In genomic region chr2:94874277-94874997, GRCh38 we compare ENCODE assay signal across 8 cellular contexts. TPM values are rescaled to one million over a fixed set of nuclear protein-coding genes. Genes with fewer than 3 reads are reported as not detected.
DNase-seq lines count a peak whose midpoint lies in the region; ATAC-seq and TF ChIP-seq lines count a peak whose summit lies in the region.

No MANE protein-coding gene starts in this region.

- H3K27ac ChIP-seq in MM.1S (ENCODE audit: low read length) (no peak overlapping the region), mesendoderm (ENCODE audit: low read depth, low read length) (no peak overlapping the region), tibial nerve (no peak overlapping the region)

- TF ChIP-seq EP300 in tibial nerve (IDR thresholded peaks at IDR 0.05) = no peak

- no peak overlapping the region for H4K5ac ChIP-seq in mesendoderm (ENCODE audit: low read length)

- H3K4me2 ChIP-seq in MM.1S (ENCODE audit: low read depth, low read length) = peak overlapping the region; percentile 30; the same call in 1 of the 2 replicates
- no peak overlapping the region for H3K4me2 ChIP-seq in mesendoderm (ENCODE audit: low read length)

- no peaks in the 10 kb centered on the region for H3F3A ChIP-seq in MM.1S (ENCODE audit: insufficient read depth, low read length)

- intact Hi-C loops in activated B cell treated with CpG ODN at 0.5 μM for 24 hours (cut with micrococcal nuclease) = no loop called here

- TF ChIP-seq CTCF in HFFc6 (IDR thresholded peaks at IDR 0.05) (peak; percentile 86), MM.1S (IDR thresholded peaks at IDR 0.05; ENCODE audit: low read length) (peak; percentile 98), activated B cell treated with CpG ODN at 0.5 μM for 24 hours (IDR thresholded peaks at IDR 0.05) (no peak), tibial nerve (IDR thresholded peaks at IDR 0.05) (peak; percentile 27 to 60 (median 51))

- no peak for TF ChIP-seq POLR2A in tibial nerve (IDR thresholded peaks at IDR 0.05)

- CTCF ChIA-PET in activated B cell treated with CpG ODN at 0.5 μM for 24 hours (lab: Charles Lee) = no interaction called here

- H3K4me1 Mint-ChIP-seq in HFFc6 (ENCODE audit: low read depth) (no peaks in the 10 kb centered on the region), activated B cell treated with CpG ODN at 0.5 μM for 24 hours (no peaks in the 10 kb centered on the region)

- peak; percentile 65 for ATAC-seq in activated B cell treated with CpG ODN at 0.5 μM for 24 hours (ENCODE audit: low read depth)

- no peak overlapping the region for H3K23ac ChIP-seq in mesendoderm (ENCODE audit: low read length)

- peaks cover 5% of the 10 kb centered on the region; the same call in 1 of the 2 replicates for H3K27me3 Mint-ChIP-seq in HFFc6 (ENCODE audit: insufficient read depth)
- H3K27me3 Mint-ChIP-seq in activated B cell treated with CpG ODN at 0.5 μM for 24 hours = peaks cover 3% of the 10 kb centered on the region

- H3K9me3 Mint-ChIP-seq in HFFc6 = no peaks in the 10 kb centered on the region
- no peaks in the 10 kb centered on the region for H3K9me3 Mint-ChIP-seq in activated B cell treated with CpG ODN at 0.5 μM for 24 hours

- peak; percentile 23 to 47 for DNase-seq in SHP77 (lab: John Stamatoyannopoulos, UW)
- DNase-seq in SHP77 treated with DMSO at 0.1 percent for 48 hours (lab: John Stamatoyannopoulos, UW) = no peak
- DNase-seq in HFFc6 = no peak
- peak; percentile 56 for DNase-seq in MM.1S
- no peak for DNase-seq in activated B cell treated with CpG ODN at 0.5 μM for 24 hours
- DNase-seq in cerebellar cortex (ENCODE audit: low spot score) = peak; percentile 17
- DNase-seq in mesendoderm = peak; percentile 73
- no peak for DNase-seq in tibial nerve (ENCODE audit: low spot score in 2 of 2)

- no CpG with 5 or more reads among the region's 53 CpGs for WGBS in mesendoderm (ENCODE audit: extremely low coverage, insufficient coverage, low lambda C conversion rate)
- 24 to 68% methylated on average over 21 to 41 of the region's 53 CpGs for WGBS in tibial nerve, 2 donors

- H3K4ac ChIP-seq in mesendoderm (ENCODE audit: low read depth, low read length) = no peak overlapping the region

- 0 out of 2 replicates have a peak overlapping the region, but pooled peaks have one; percentile 11 for H2AFZ ChIP-seq in MM.1S (ENCODE audit: low read length)

- H3K79me2 ChIP-seq in MM.1S (ENCODE audit: low read length) (no peaks in the 10 kb centered on the region), mesendoderm (ENCODE audit: control insufficient read depth, insufficient read depth, low read length) (no peaks in the 10 kb centered on the region)

- H3K4me3 Mint-ChIP-seq in HFFc6 (no peak overlapping the region), activated B cell treated with CpG ODN at 0.5 μM for 24 hours (no peak overlapping the region)

- no peak overlapping the region for H2BK120ac ChIP-seq in mesendoderm (ENCODE audit: low read depth, low read length)

- H4K20me1 ChIP-seq in MM.1S (ENCODE audit: insufficient read depth, low read length) = no peaks in the 10 kb centered on the region

- no peak overlapping the region for H3K27ac Mint-ChIP-seq in HFFc6
- no peak overlapping the region for H3K27ac Mint-ChIP-seq in activated B cell treated with CpG ODN at 0.5 μM for 24 hours

- no peak overlapping the region for H2BK5ac ChIP-seq in mesendoderm (ENCODE audit: low read length)

- no peaks in the 10 kb centered on the region for H3K79me1 ChIP-seq in mesendoderm (ENCODE audit: low read length)

- POLR2A ChIA-PET in activated B cell treated with CpG ODN at 0.5 μM for 24 hours (lab: Charles Lee) = no interaction called here

- H3K36me3 ChIP-seq in MM.1S (replicated peaks; ENCODE audit: insufficient read depth, low read length) (no peaks in the 10 kb centered on the region), mesendoderm (ENCODE audit: control insufficient read depth, insufficient read depth, low read length) (no peaks in the 10 kb centered on the region), tibial nerve (no peaks in the 10 kb centered on the region)

- H3K9me3 ChIP-seq in MM.1S (replicated peaks; ENCODE audit: insufficient read depth, low read length) (no peaks in the 10 kb centered on the region), tibial nerve (no peaks in the 10 kb centered on the region)

- no peak overlapping the region for H2AK5ac ChIP-seq in mesendoderm (ENCODE audit: low read length)

- no peak overlapping the region for H3K56ac ChIP-seq in mesendoderm (ENCODE audit: low read length)

- H3K27me3 ChIP-seq in MM.1S (replicated peaks; ENCODE audit: insufficient read depth, low read length) (no peaks in the 10 kb centered on the region), mesendoderm (ENCODE audit: insufficient read depth, low read length, poor library complexity) (no peaks in the 10 kb centered on the region), tibial nerve (peaks cover 0 to 28% of the 10 kb centered on the region in 2 donors)

- H3K9me2 ChIP-seq in MM.1S (replicated peaks; ENCODE audit: insufficient read depth, low read length) = no peaks in the 10 kb centered on the region

- H3K4me1 ChIP-seq in MM.1S (ENCODE audit: low read length) (no peaks in the 10 kb centered on the region), mesendoderm (ENCODE audit: control insufficient read depth, low read depth, low read length) (no peaks in the 10 kb centered on the region), tibial nerve (peaks cover 0 to 7% (median 0%) of the 10 kb centered on the region in 4 donors)

- H2BK15ac ChIP-seq in mesendoderm (replicated peaks; ENCODE audit: low read depth) = no peak overlapping the region

- no peak overlapping the region for H4K8ac ChIP-seq in mesendoderm (ENCODE audit: low read depth, low read length)

- H3K9ac ChIP-seq in MM.1S (ENCODE audit: low read length) (no peak overlapping the region), mesendoderm (ENCODE audit: low read length) (no peak overlapping the region)

- H3K4me3 ChIP-seq in MM.1S (ENCODE audit: low read length) (no peak overlapping the region), mesendoderm (ENCODE audit: low read length) (no peak overlapping the region), tibial nerve (no peak overlapping the region)

- no peak overlapping the region for H3K18ac ChIP-seq in mesendoderm (ENCODE audit: low read length)

- H3K36me3 Mint-ChIP-seq in HFFc6 (ENCODE audit: low read depth) (no peaks in the 10 kb centered on the region), activated B cell treated with CpG ODN at 0.5 μM for 24 hours (ENCODE audit: low read depth) (no peaks in the 10 kb centered on the region)

RNA-seq across cellular contexts. Expression of gene TEKT4, which starts 3.2 kb away (rescaled TPM):
- not detected for total RNA-seq in HFFc6 (2021; fragmentation: NEBNext Ultra II Directional; extraction: Animal tissue kit (Norgen Biotek cat#: 25700))
- total RNA-seq in activated B cell treated with CpG ODN at 0.5 μM for 24 hours (0.15 TPM in 1 of 2 replicates, not detected in the other), tibial nerve (not detected)
- polyA plus RNA-seq in mesendoderm (2013, experiment 1 of 2) = not detected
- polyA plus RNA-seq in mesendoderm (2013, experiment 2 of 2) = 0.04 TPM

Comparison
In these comparisons a context has a peak if more than half of its experiments do, and no peak if none do; other contexts are left out.
1. DNase-seq: peak in SHP77 (2 of 2), MM.1S (single experiment), cerebellar cortex (single experiment) and mesendoderm (single experiment); none in SHP77 treated with DMSO at 0.1 percent for 48 hours (single experiment), HFFc6 (single experiment), activated B cell treated with CpG ODN at 0.5 μM for 24 hours (single experiment) and tibial nerve (0 of 2).